29 cellular contexts compared by ENCODE assay signal in genomic region chr15:92605225-92605944, GRCh38.
"Had no signal": no experiment of that assay in that cellular context is flagged by ENCODE, and none has a peak within 500 bp of the region (broad histone marks: within the 10 kb centered on the region; RNA-seq: fewer than 3 reads in every experiment).

No MANE protein-coding gene starts in this region.

- H3K9me3 ChIP-seq: ascending aorta, breast epithelium, esophagus muscularis mucosa, gastroesophageal sphincter had no signal

- H3K4me3 Mint-ChIP-seq: activated CD4-positive, alpha-beta memory T cell treated with anti-CD3 and anti-CD28 coated beads, Interleukin-2, amount 10 ng/mL, durations not matched to agents 7 days and 5 days; activated CD4-positive, alpha-beta T cell treated with anti-CD3 and anti-CD28 coated beads, Interleukin-2, amount 10 ng/mL, durations not matched to agents 7 days and 5 days; activated naive CD4-positive, alpha-beta T cell treated with anti-CD3 and anti-CD28 coated beads, Interleukin-2, amount 10 ng/mL, durations not matched to agents 7 days and 5 days; activated naive CD8-positive, alpha-beta T cell treated with anti-CD3 and anti-CD28 coated beads, Interleukin-2, amount 10 ng/mL, durations not matched to agents 7 days and 5 days; activated T-cell treated with anti-CD3 and anti-CD28 coated beads, Interleukin-2, amount 50 U/mL, for 4 hours; activated T-helper 17 cell treated with anti-CD3 and anti-CD28 coated beads, Interleukin-2, amount 50 U/mL, for 72 hours; brain; effector memory CD8-positive, alpha-beta T cell; WTC11 had no signal

- H3K9me3 Mint-ChIP-seq: activated CD4-positive, alpha-beta memory T cell treated with anti-CD3 and anti-CD28 coated beads, Interleukin-2, amount 10 ng/mL, durations not matched to agents 7 days and 5 days; activated CD4-positive, alpha-beta T cell treated with anti-CD3 and anti-CD28 coated beads, Interleukin-2, amount 10 ng/mL, durations not matched to agents 7 days and 5 days; activated naive CD4-positive, alpha-beta T cell treated with anti-CD3 and anti-CD28 coated beads, Interleukin-2, amount 10 ng/mL, durations not matched to agents 7 days and 5 days; activated naive CD4-positive, alpha-beta T cell treated with anti-CD3 and anti-CD28 coated beads, Interleukin-2, amount 50 U/mL, for 72 hours; activated naive CD8-positive, alpha-beta T cell treated with anti-CD3 and anti-CD28 coated beads, Interleukin-2, amount 10 ng/mL, durations not matched to agents 7 days and 5 days; activated T-cell treated with anti-CD3 and anti-CD28 coated beads, Interleukin-2, amount 50 U/mL, for 4 hours; activated T-helper 17 cell treated with anti-CD3 and anti-CD28 coated beads, Interleukin-2, amount 50 U/mL, for 72 hours had no signal

- H3K27ac ChIP-seq: ascending aorta, breast epithelium, cardiac muscle cell, esophagus muscularis mucosa, gastroesophageal sphincter had no signal

- H3K27ac Mint-ChIP-seq: activated CD4-positive, alpha-beta memory T cell treated with anti-CD3 and anti-CD28 coated beads, Interleukin-2, amount 10 ng/mL, durations not matched to agents 7 days and 5 days; activated CD4-positive, alpha-beta T cell treated with anti-CD3 and anti-CD28 coated beads, Interleukin-2, amount 10 ng/mL, durations not matched to agents 7 days and 5 days; activated naive CD4-positive, alpha-beta T cell treated with anti-CD3 and anti-CD28 coated beads, Interleukin-2, amount 10 ng/mL, durations not matched to agents 7 days and 5 days; activated naive CD8-positive, alpha-beta T cell treated with anti-CD3 and anti-CD28 coated beads, Interleukin-2, amount 10 ng/mL, durations not matched to agents 7 days and 5 days; activated T-helper 17 cell treated with anti-CD3 and anti-CD28 coated beads, Interleukin-2, amount 50 U/mL, for 72 hours; effector memory CD8-positive, alpha-beta T cell; WTC11 had no signal

- H3K36me3 ChIP-seq: ascending aorta, breast epithelium, cardiac muscle cell, esophagus muscularis mucosa, gastroesophageal sphincter had no signal

- H3K4me1 ChIP-seq: ascending aorta, breast epithelium had no signal

- H3K27me3 Mint-ChIP-seq: activated CD4-positive, alpha-beta T cell treated with anti-CD3 and anti-CD28 coated beads, Interleukin-2, amount 10 ng/mL, durations not matched to agents 7 days and 5 days had no signal

- H3K4me3 ChIP-seq: ascending aorta, breast epithelium, cardiac muscle cell, esophagus muscularis mucosa, gastroesophageal sphincter had no signal

- H3K36me3 Mint-ChIP-seq: activated naive CD4-positive, alpha-beta T cell treated with anti-CD3 and anti-CD28 coated beads, Interleukin-2, amount 10 ng/mL, durations not matched to agents 7 days and 5 days; activated naive CD4-positive, alpha-beta T cell treated with anti-CD3 and anti-CD28 coated beads, Interleukin-2, amount 50 U/mL, for 72 hours; activated naive CD8-positive, alpha-beta T cell treated with anti-CD3 and anti-CD28 coated beads, Interleukin-2, amount 10 ng/mL, durations not matched to agents 7 days and 5 days; brain had no signal

- H3K27me3 ChIP-seq: ascending aorta, breast epithelium, cardiac muscle cell, esophagus muscularis mucosa, gastroesophageal sphincter had no signal

- ATAC-seq: activated naive CD4-positive, alpha-beta T cell treated with anti-CD3 and anti-CD28 coated beads, Interleukin-2, amount 50 U/mL, for 72 hours; activated T-cell treated with anti-CD3 and anti-CD28 coated beads, Interleukin-2, amount 50 U/mL, for 4 hours; activated T-helper 17 cell treated with anti-CD3 and anti-CD28 coated beads, Interleukin-2, amount 50 U/mL, for 72 hours; effector memory CD8-positive, alpha-beta T cell; gastroesophageal sphincter; WTC11 had no signal

- H3K4me1 Mint-ChIP-seq: activated CD4-positive, alpha-beta T cell treated with anti-CD3 and anti-CD28 coated beads, Interleukin-2, amount 10 ng/mL, durations not matched to agents 7 days and 5 days; activated naive CD4-positive, alpha-beta T cell treated with anti-CD3 and anti-CD28 coated beads, Interleukin-2, amount 10 ng/mL, durations not matched to agents 7 days and 5 days; activated naive CD8-positive, alpha-beta T cell treated with anti-CD3 and anti-CD28 coated beads, Interleukin-2, amount 10 ng/mL, durations not matched to agents 7 days and 5 days; activated T-helper 17 cell treated with anti-CD3 and anti-CD28 coated beads, Interleukin-2, amount 50 U/mL, for 72 hours had no signal

- DNase-seq: activated CD4-positive, alpha-beta memory T cell treated with anti-CD3 and anti-CD28 coated beads, Interleukin-2, amount 10 ng/mL, durations not matched to agents 7 days and 5 days; activated CD4-positive, alpha-beta T cell treated with anti-CD3 and anti-CD28 coated beads for 1 hour; activated CD4-positive, alpha-beta T cell treated with anti-CD3 and anti-CD28 coated beads for 4 hours; activated CD4-positive, alpha-beta T cell treated with anti-CD3 and anti-CD28 coated beads, Interleukin-2, amount 10 ng/mL, durations not matched to agents 7 days and 5 days; activated CD4-positive, alpha-beta T cell treated with anti-CD3 and anti-CD28 coated beads, Interleukin-2, amount 50 U/mL, for 4 hours; activated CD8-positive, alpha-beta memory T cell treated with anti-CD3 and anti-CD28 coated beads, Interleukin-2, amount 50 U/mL, for 48 hours; activated gamma-delta T cell; activated naive CD4-positive, alpha-beta T cell; activated naive CD4-positive, alpha-beta T cell treated with anti-CD3 and anti-CD28 coated beads, Interleukin-2, amount 10 ng/mL, durations not matched to agents 7 days and 5 days; activated naive CD8-positive, alpha-beta T cell treated with anti-CD3 and anti-CD28 coated beads, Interleukin-2, amount 10 ng/mL, durations not matched to agents 7 days and 5 days; activated T-cell treated with anti-CD3 and anti-CD28 coated beads for 4 hours; activated T-cell treated with anti-CD3 and anti-CD28 coated beads, Interleukin-2, amount 50 U/mL, for 4 hours; central memory CD4-positive, alpha-beta T cell; cortex of kidney; dermis blood vessel endothelial cell; effector CD4-positive, alpha-beta T cell; effector memory CD8-positive, alpha-beta T cell; erythroblast; foreskin melanocyte; T-helper 2 cell had no signal
